ENCODE assay signal across 25 cellular contexts in genomic region chr22:28891156-28891733, GRCh38. TPM values are rescaled to one million over a fixed set of nuclear protein-coding genes. Genes with fewer than 3 reads are reported as not detected.
A peak's percentile ranks its signal among the peaks of the same experiment; 100 is the strongest.
DNase-seq lines count a peak whose midpoint lies in the region; ATAC-seq, FAIRE-seq and TF ChIP-seq lines count a peak whose summit lies in the region.
"Had no signal": no experiment of that assay in that cellular context is flagged by ENCODE, and none has a peak within 500 bp of the region (broad histone marks: within the 10 kb centered on the region; RNA-seq: fewer than 3 reads in every experiment).

No MANE protein-coding gene starts in this region.

- no peaks in the 10 kb centered on the region for H3K36me3 Mint-ChIP-seq in nephron (ENCODE audit: low read depth)
- H3K36me3 Mint-ChIP-seq: CD4-positive, alpha-beta memory T cell had no signal

- peak overlapping the region in 1 of 3 experiments; percentile 9; a peak in 1 of 6 replicates for H3K4me3 ChIP-seq in HepG2 (replicated peaks in 1 of 3; ENCODE audit: insufficient read depth in 1 of 3, low read depth in 2 of 3, low read length in 3 of 3)
- H3K4me3 ChIP-seq in right lobe of liver: no peak overlapping the region
- H3K4me3 ChIP-seq: A549, SK-N-MC had no signal

- TF ChIP-seq EP300 in HepG2 (IDR thresholded peaks at IDR 0.05; ENCODE audit: low read depth in 2 of 2, low read length in 2 of 2): no peak
- TF ChIP-seq EP300 in HepG2 (CRISPR knock-in tag; IDR thresholded peaks at IDR 0.05; ENCODE audit: borderline replicate concordance): no peak

- intact Hi-C loops in HepG2 (cut with micrococcal nuclease; ENCODE audit: unreplicated experiment) (loop anchor here (5.0 kb wide), 1 partner anchor 51 kb away; no protein-coding TSS in a partner anchor), right lobe of liver (cut with DNase I) (no loop called here)

- peaks cover 94% of the 10 kb centered on the region for H3K79me2 ChIP-seq in HepG2 (ENCODE audit: insufficient read depth, low read length)

- FAIRE-seq in HepG2 (lab: Jason Lieb, UNC) (no peak), urothelium cell line (lab: Jason Lieb, UNC) (peak; percentile 52)
- FAIRE-seq: A549, G401.6, H54 had no signal

- WGBS in HepG2 (ENCODE audit: low lambda C conversion rate): 54% methylated on average over 2 of the region's 2 CpGs
- 100% methylated on average over 2 of the region's 2 CpGs for WGBS in right lobe of liver (ENCODE audit: insufficient coverage, low coverage, low lambda C conversion rate, missing lambda C conversion rate)

- H3K36me3 ChIP-seq in HepG2 (replicated peaks in 1 of 2; ENCODE audit: control insufficient read depth in 1 of 2, insufficient read depth in 2 of 2, low read length in 2 of 2) (peaks cover 5 to 32% of the 10 kb centered on the region in 2 experiments; a peak in 4 of 5 replicates), right lobe of liver (no peaks in the 10 kb centered on the region)

- H3K4me2 ChIP-seq in HepG2 (ENCODE audit: low read depth, low read length): peak overlapping the region; percentile 65
- H3K4me2 ChIP-seq: A549 had no signal

- H3K4me1 Mint-ChIP-seq in nephron: peaks cover 54% of the 10 kb centered on the region

- TF ChIP-seq POLR2A in HepG2 (IDR thresholded peaks at IDR 0.05; ENCODE audit: insufficient read depth in 1 of 2, low read depth in 2 of 2, low read length in 2 of 2): no peak
- TF ChIP-seq POLR2A in right lobe of liver (IDR thresholded peaks at IDR 0.05): no peak

- CTCF ChIA-PET in HepG2 (lab: Yijun Ruan, JAX; ENCODE audit: low intra/inter-chr PET ratio, low total read pairs): no interaction called here

- TF ChIP-seq CTCF in HepG2 (CRISPR knock-in tag; IDR thresholded peaks at IDR 0.05): no peak
- TF ChIP-seq CTCF in right lobe of liver (IDR thresholded peaks at IDR 0.05): no peak
- no peak for TF ChIP-seq CTCF in nephron (IDR thresholded peaks at IDR 0.05; ENCODE audit: unreplicated experiment in 3 of 3)

- H3K27me3 ChIP-seq in HepG2 (ENCODE audit: control insufficient read depth in 1 of 2, insufficient read depth in 2 of 2, low read length in 2 of 2): no peaks in the 10 kb centered on the region
- no peaks in the 10 kb centered on the region for H3K27me3 ChIP-seq in right lobe of liver

- no peak overlapping the region for H3K4me3 Mint-ChIP-seq in nephron
- H3K4me3 Mint-ChIP-seq: CD4-positive, alpha-beta memory T cell had no signal

- no peak for ATAC-seq in HepG2
- no peak for ATAC-seq in right lobe of liver
- ATAC-seq in SK-N-SH treated with all-trans-retinoic acid at 6 μM for 48 hours: no peak
- no peak for ATAC-seq in HG03457 (IDR thresholded peaks at IDR 0.05; ENCODE audit: unreplicated experiment)
- ATAC-seq: A549 had no signal

- POLR2A ChIA-PET in HepG2 (lab: Yijun Ruan, JAX): interaction anchor here (1.5 kb wide), 1 partner anchor 114 kb away, joined by 4 read pairs; no protein-coding TSS in a partner anchor

- in situ Hi-C loops in HepG2 (cut with HindIII; ENCODE audit: extremely low pct_ligation_motif_present, low pct_unique_long_range_greater_than_20kb): no loop called here

- peak overlapping the region; percentile 34; the same call in 1 of the 2 replicates for H3K9ac ChIP-seq in HepG2 (ENCODE audit: insufficient read depth, low read depth, low read length)

- H3K27me3 Mint-ChIP-seq in nephron (ENCODE audit: low read depth): no peaks in the 10 kb centered on the region

- peak overlapping the region; percentile 65 for H3K27ac ChIP-seq in HepG2 (ENCODE audit: extremely low read length, insufficient read depth, low read length)
- no peak overlapping the region for H3K27ac ChIP-seq in right lobe of liver
- H3K27ac ChIP-seq: A549, HL-60, SK-N-MC had no signal

- DNase-seq in HepG2 (ENCODE audit: low spot score) (no peak), right lobe of liver (no peak), urothelium cell line (ENCODE audit: low spot score) (no peak), NCI-H146 treated with DMSO at 0.1 percent for 48 hours (lab: John Stamatoyannopoulos, UW; ENCODE audit: unreplicated experiment) (no peak), NCI-H748 treated with DMSO at 0.1 percent for 48 hours (lab: John Stamatoyannopoulos, UW) (no peak)
- DNase-seq: AML-193; C1 segment of cervical spinal cord; CD4-positive, alpha-beta memory T cell; COR-L47; NCI-H1092; NCI-H1417 treated with DMSO at 0.1 percent for 48 hours; NCI-H187; NCI-H2171 treated with DMSO at 0.1 percent for 48 hours; NCI-H446 treated with DMSO at 0.1 percent for 48 hours; NCI-H526; RPMI8226; SHP77 treated with DMSO at 0.1 percent for 48 hours had no signal

- H3K9me3 ChIP-seq in HepG2 (ENCODE audit: low read length): no peaks in the 10 kb centered on the region
- no peaks in the 10 kb centered on the region for H3K9me3 ChIP-seq in right lobe of liver
- H3K9me3 ChIP-seq: A549 had no signal

- H3K27ac Mint-ChIP-seq in nephron: peak overlapping the region; percentile 14 to 85 (median 64)

- H3K9me3 Mint-ChIP-seq in nephron: no peaks in the 10 kb centered on the region
- H3K9me3 Mint-ChIP-seq: CD4-positive, alpha-beta memory T cell had no signal

- H3K4me1 ChIP-seq in HepG2 (ENCODE audit: insufficient read depth, low read length): peaks cover 99% of the 10 kb centered on the region
- H3K4me1 ChIP-seq in right lobe of liver: peaks cover 0 to 28% (median 0%) of the 10 kb centered on the region in 4 donors

- no peak for TF ChIP-seq RAD21 in HepG2 (CRISPR knock-in tag; IDR thresholded peaks at IDR 0.05)

- BruUV-seq in HepG2 (replicated peaks; lab: Mats Ljungman, UMichigan): TSS peak; percentile 76

- no peak overlapping the region for H2AFZ ChIP-seq in HepG2 (ENCODE audit: low read length)

- H4K20me1 ChIP-seq in HepG2 (ENCODE audit: insufficient read depth, low read length): peaks cover 76% of the 10 kb centered on the region

TF ChIP-seq in HepG2, 621 proteins besides CTCF, POLR2A, EP300 and RAD21 (continues in another document):
- TF ChIP-seq TBP (CRISPR knock-in tag; IDR thresholded peaks at IDR 0.05) (no peak), CSRNP2 (CRISPR knock-in tag; conservative IDR thresholded peaks at IDR 0.05; ENCODE audit: low read depth) (no peak), ELF4 (CRISPR knock-in tag; IDR thresholded peaks at IDR 0.05; ENCODE audit: borderline replicate concordance) (no peak), STAG1 (CRISPR knock-in tag; IDR thresholded peaks at IDR 0.05) (no peak)

TF ChIP-seq in SK-N-SH treated with all-trans-retinoic acid at 6 μM for 48 hours, 23 proteins besides CTCF, POLR2A, EP300 and RAD21:
- no peak for TF ChIP-seq RARB (CRISPR knock-in tag; IDR thresholded peaks at IDR 0.05)
- peak; percentile 56; the same call in 1 of the 2 replicates for TF ChIP-seq ISL1 (CRISPR knock-in tag; IDR thresholded peaks at IDR 0.05)
- no peak for TF ChIP-seq BACH2 (CRISPR knock-in tag; IDR thresholded peaks at IDR 0.05; ENCODE audit: borderline replicate concordance)
- peak; percentile 49; the same call in 1 of the 2 replicates for TF ChIP-seq TCF4 (CRISPR knock-in tag; IDR thresholded peaks at IDR 0.05; ENCODE audit: borderline replicate concordance)
- no peak for TF ChIP-seq GLIS3 (CRISPR knock-in tag; IDR thresholded peaks at IDR 0.05)

RNA-seq across cellular contexts. Expression of gene ZNRF3, which starts 7.9 kb away (rescaled TPM):
- total RNA-seq in HepG2 (2016; rRNA removed; fragmentation: Illumina TruSeq; extraction: Trizol) (17.6 and 36.7 TPM in 2 replicates), right lobe of liver (1 to 10 TPM; 5.8 to 9.2 (median 6.9) TPM)
- total RNA-seq in HepG2 (2016; cell fraction: cytosol; rRNA removed; fragmentation: Illumina TruSeq; extraction: Trizol; ENCODE audit: low read depth): 6.8 and 7.3 TPM in 2 replicates
- 15.3 and 36.6 TPM in 2 replicates for total RNA-seq in HepG2 (2016; cell fraction: insoluble cytoplasmic fraction; rRNA removed; fragmentation: Illumina TruSeq; extraction: Trizol)
- 18.5 and 19.0 TPM in 2 replicates for total RNA-seq in HepG2 (2016; cell fraction: membrane; rRNA removed; fragmentation: Illumina TruSeq; extraction: Trizol)
- total RNA-seq in HepG2 (2016; cell fraction: nucleus; rRNA removed; fragmentation: Illumina TruSeq; extraction: Trizol): 35.5 and 42.6 TPM in 2 replicates
- 17.4 and 20.3 TPM in 2 replicates for polyA plus RNA-seq in HepG2 (2011; rRNA removed)
- polyA plus RNA-seq in HepG2 (2011; cell fraction: cytosol; rRNA removed): 12.9 and 24.5 TPM in 2 replicates
- polyA plus RNA-seq in HepG2 (2011; cell fraction: nucleus; rRNA removed): 30.8 and 41.2 TPM in 2 replicates
- 19.0 and 20.9 TPM in 2 replicates for polyA plus RNA-seq in HepG2 (2012)
- 3.0 and 3.4 TPM in 2 replicates for polyA plus RNA-seq in HepG2 (2016; cell fraction: cytosol; fragmentation: Illumina TruSeq; extraction: Trizol; ENCODE audit: low read depth)
- polyA plus RNA-seq in HepG2 (2016; cell fraction: insoluble cytoplasmic fraction; fragmentation: Illumina TruSeq; extraction: Trizol; ENCODE audit: low read depth): 14.9 and 16.9 TPM in 2 replicates
- 7.9 and 8.5 TPM in 2 replicates for polyA plus RNA-seq in HepG2 (2016; cell fraction: membrane; fragmentation: Illumina TruSeq; extraction: Trizol; ENCODE audit: low read depth)
- polyA plus RNA-seq in HepG2 (2016; cell fraction: nucleus; fragmentation: Illumina TruSeq; extraction: Trizol; ENCODE audit: insufficient read depth, low read depth): 54.3 and 62.4 TPM in 2 replicates
- polyA minus RNA-seq in HepG2 (2011; rRNA and poly(A)+ RNA removed; ENCODE audit: low replicate concordance): 2.0 and 68.2 TPM in 2 replicates
- polyA minus RNA-seq in HepG2 (2011; cell fraction: cytosol; rRNA and poly(A)+ RNA removed): 28.7 and 38.5 TPM in 2 replicates
- 19.8 and 22.1 TPM in 2 replicates for polyA minus RNA-seq in HepG2 (2011; cell fraction: nucleus; rRNA and poly(A)+ RNA removed)
